ENCODE assay signal across 8 cellular contexts in genomic region chr15:70376031-70376928, GRCh38.
DNase-seq lines count a peak whose midpoint lies in the region; ATAC-seq and TF ChIP-seq lines count a peak whose summit lies in the region.

No MANE protein-coding gene starts in this region.

- in situ Hi-C loops in GM23248 (cut with MboI) = no loop called here
- in situ Hi-C loops in Panc1 (cut with HindIII; ENCODE audit: low pct_unique_long_range_greater_than_20kb, low sequenced_read_pairs) = no loop called here

- H3K4me1 ChIP-seq in GM23248 (ENCODE audit: insufficient read depth) (peaks cover 28% of the 10 kb centered on the region), Panc1 (ENCODE audit: control insufficient read depth, insufficient read depth, low read length) (peaks cover 44% of the 10 kb centered on the region), psoas muscle (peaks cover 9% of the 10 kb centered on the region)

- H3K9me2 ChIP-seq in GM23248 (ENCODE audit: insufficient read depth) = no peaks in the 10 kb centered on the region

- intact Hi-C loops in Panc1 (cut with micrococcal nuclease; ENCODE audit: unreplicated experiment) (no loop called here), Right ventricle myocardium superior (cut with DNase I) (no loop called here), psoas muscle (cut with DNase I) (no loop called here)

- peak overlapping the region; percentile 65 for H3K9ac ChIP-seq in GM23248

- peaks cover 14% of the 10 kb centered on the region; the same call in 1 of the 2 replicates for H3F3A ChIP-seq in GM23248 (ENCODE audit: insufficient read depth)

- H3K4me2 ChIP-seq in GM23248 (ENCODE audit: unreplicated experiment) = peak overlapping the region; percentile 92

- DNase-seq in GM23248 (no peak), Panc1 (ENCODE audit: low read depth, low spot score) (no peak), Right ventricle myocardium superior (no peak), psoas muscle (no peak), GM19240 (ENCODE audit: insufficient read length, low spot score) (no peak)

- H4K20me1 ChIP-seq in GM23248 (ENCODE audit: insufficient read depth) = no peaks in the 10 kb centered on the region

- 42 to 61% methylated on average over 12 of the region's 12 CpGs for WGBS in GM23248 (ENCODE audit: low coverage in 1 of 2, low lambda C conversion rate in 2 of 2, missing lambda C conversion rate in 2 of 2), 2 experiments
- WGBS in psoas muscle, 3 donors = 32 to 42% (median 38%) methylated on average over 12 of the region's 12 CpGs

- no TSS peak for BruUV-seq in Panc1 (replicated peaks; lab: Mats Ljungman, UMichigan)

- CTCF ChIA-PET in Panc1 (lab: Charles Lee) = interaction anchor here (0.6 to 0.7 kb wide), 2 partner anchors 57 to 189 kb away, joined by 3 to 10 read pairs; no protein-coding TSS in a partner anchor

- H3K36me3 ChIP-seq in GM23248 (ENCODE audit: low read depth) (no peaks in the 10 kb centered on the region), Panc1 (ENCODE audit: control insufficient read depth, insufficient read depth, low read length) (no peaks in the 10 kb centered on the region), psoas muscle (ENCODE audit: insufficient read depth in 1 of 2, low read depth in 1 of 2) (no peaks in the 10 kb centered on the region)

- H3K4me3 ChIP-seq in GM23248 (peak overlapping the region; percentile 64), Panc1 (ENCODE audit: low read depth in 2 of 2, low read length in 2 of 2) (peak overlapping the region in 1 of 2 experiments; percentile 17; a peak in 1 of 4 replicates), psoas muscle (peak overlapping the region; percentile 22)

- ATAC-seq in Panc1 = peak; percentile 42
- ATAC-seq in Right ventricle myocardium superior (ENCODE audit: poor library complexity) = peak; percentile 28
- ATAC-seq in psoas muscle = peak in 2 of 4 donors; percentile 16 to 27
- no peak for ATAC-seq in HG03342 (IDR thresholded peaks at IDR 0.05; ENCODE audit: unreplicated experiment)
- ATAC-seq in GM18498 (IDR thresholded peaks at IDR 0.05; ENCODE audit: unreplicated experiment) = no peak
- ATAC-seq in HG02981 (IDR thresholded peaks at IDR 0.05; ENCODE audit: unreplicated experiment) = no peak

- POLR2A ChIA-PET in Panc1 (lab: Charles Lee) = interaction anchor here (0.6 kb wide), 2 partner anchors 249 to 275 kb away, joined by 5 to 10 read pairs; no protein-coding TSS in a partner anchor

- H2AFZ ChIP-seq in GM23248 = peak overlapping the region; percentile 79

- H3K27me3 ChIP-seq in GM23248 (replicated peaks; ENCODE audit: insufficient read depth) (no peaks in the 10 kb centered on the region), Panc1 (ENCODE audit: control insufficient read depth, insufficient read depth, low read length) (no peaks in the 10 kb centered on the region), psoas muscle (ENCODE audit: insufficient read depth in 3 of 3, low read length in 2 of 3) (peaks cover 0 to 11% (median 2%) of the 10 kb centered on the region in 3 donors)

- H3K27ac ChIP-seq in GM23248 = peak overlapping the region; percentile 59
- H3K27ac ChIP-seq in Panc1 (ENCODE audit: low read length) = peak overlapping the region; percentile 57
- no peak overlapping the region for H3K27ac ChIP-seq in psoas muscle

- no peak for TF ChIP-seq CTCF in Panc1 (IDR thresholded peaks at IDR 0.05)
- TF ChIP-seq CTCF in psoas muscle (IDR thresholded peaks at IDR 0.05) = no peak

- no peaks in the 10 kb centered on the region for H3K79me2 ChIP-seq in GM23248 (ENCODE audit: insufficient read depth)

- no peaks in the 10 kb centered on the region for H3K9me3 ChIP-seq in GM23248 (ENCODE audit: low read depth)
- no peaks in the 10 kb centered on the region for H3K9me3 ChIP-seq in Panc1 (ENCODE audit: control insufficient read depth, insufficient read depth, low read depth, low read length)
- peaks cover under 1% of the 10 kb centered on the region for H3K9me3 ChIP-seq in psoas muscle

Comparison
In these comparisons a context has a peak if more than half of its experiments do, and no peak if none do; other contexts are left out.
1. ATAC-seq: peak in Panc1 (single experiment) and Right ventricle myocardium superior (single experiment); none in HG03342 (single experiment), GM18498 (single experiment) and HG02981 (single experiment).